14 cellular contexts compared by ENCODE assay signal in genomic region chr10:70323143-70323696, GRCh38. TPM values are rescaled to one million over a fixed set of nuclear protein-coding genes. Genes with fewer than 3 reads are reported as not detected.
A peak's percentile ranks its signal among the peaks of the same experiment; 100 is the strongest.
DNase-seq lines count a peak whose midpoint lies in the region; ATAC-seq, FAIRE-seq and TF ChIP-seq lines count a peak whose summit lies in the region.
"Had no signal": no experiment of that assay in that cellular context is flagged by ENCODE, and none has a peak within 500 bp of the region (broad histone marks: within the 10 kb centered on the region; RNA-seq: fewer than 3 reads in every experiment).

No MANE protein-coding gene starts in this region.

- intact Hi-C loops in activated CD4-positive, alpha-beta T cell treated with anti-CD3 and anti-CD28 coated beads, Interleukin-2, amount 10 ng/mL, durations not matched to agents 24 days and 14 days (cut with micrococcal nuclease), result no loop called here

- peak overlapping the region; percentile 82 for H3K27ac Mint-ChIP-seq in activated CD4-positive, alpha-beta T cell treated with anti-CD3 and anti-CD28 coated beads, Interleukin-2, amount 10 ng/mL, durations not matched to agents 24 days and 14 days
- H3K27ac Mint-ChIP-seq in endodermal cell, result no peak overlapping the region

- peaks cover 5% of the 10 kb centered on the region for H3K4me1 ChIP-seq in endodermal cell (ENCODE audit: control insufficient read depth, insufficient read depth, low read length)
- no peaks in the 10 kb centered on the region for H3K4me1 ChIP-seq in small intestine (ENCODE audit: control insufficient read depth in 2 of 2, insufficient read depth in 1 of 2, low read depth in 1 of 2, low read length in 1 of 2)
- H3K4me1 ChIP-seq: breast epithelium had no signal

- peak; percentile 65 for DNase-seq in activated CD4-positive, alpha-beta T cell treated with anti-CD3 and anti-CD28 coated beads, Interleukin-2, amount 10 ng/mL, durations not matched to agents 24 days and 14 days
- DNase-seq in activated CD4-positive, alpha-beta T cell treated with anti-CD3 and anti-CD28 coated beads for 4 hours, result no peak
- DNase-seq in NCI-H69 (lab: John Stamatoyannopoulos, UW) (peak; percentile 58), endodermal cell (peak; percentile 32), small intestine (peak; percentile 49), ecto neural progenitor cell (ENCODE audit: low spot score) (no peak), NCI-H1417 treated with DMSO at 0.1 percent for 48 hours (lab: John Stamatoyannopoulos, UW) (no peak)

- H3K27ac ChIP-seq in endodermal cell (ENCODE audit: low read depth, low read length) (no peak overlapping the region), small intestine (ENCODE audit: low read depth in 1 of 2, low read length in 1 of 2) (peak overlapping the region; percentile 18 to 63)
- H3K27ac ChIP-seq: thoracic aorta had no signal

- TF ChIP-seq CTCF in endodermal cell (conservative IDR thresholded peaks at IDR 0.05), result no peak

- H3K36me3 ChIP-seq in endodermal cell (ENCODE audit: control insufficient read depth, insufficient read depth, low read length) (no peaks in the 10 kb centered on the region), small intestine (ENCODE audit: control insufficient read depth in 2 of 2, insufficient read depth in 2 of 2, low read length in 2 of 2) (no peaks in the 10 kb centered on the region)
- H3K36me3 ChIP-seq: breast epithelium, thoracic aorta had no signal

- no peaks in the 10 kb centered on the region for H3K27me3 Mint-ChIP-seq in activated CD4-positive, alpha-beta T cell treated with anti-CD3 and anti-CD28 coated beads, Interleukin-2, amount 10 ng/mL, durations not matched to agents 24 days and 14 days
- no peaks in the 10 kb centered on the region for H3K27me3 Mint-ChIP-seq in endodermal cell (ENCODE audit: insufficient read depth)

- no peaks in the 10 kb centered on the region for H3K36me3 Mint-ChIP-seq in activated CD4-positive, alpha-beta T cell treated with anti-CD3 and anti-CD28 coated beads, Interleukin-2, amount 10 ng/mL, durations not matched to agents 24 days and 14 days (ENCODE audit: low read depth)
- H3K36me3 Mint-ChIP-seq in endodermal cell (ENCODE audit: low read depth), result peaks cover 1% of the 10 kb centered on the region

- H3K4me1 Mint-ChIP-seq in activated CD4-positive, alpha-beta T cell treated with anti-CD3 and anti-CD28 coated beads, Interleukin-2, amount 10 ng/mL, durations not matched to agents 24 days and 14 days, result peaks cover 9% of the 10 kb centered on the region
- peaks cover 2% of the 10 kb centered on the region for H3K4me1 Mint-ChIP-seq in endodermal cell

- H3K4me3 ChIP-seq in endodermal cell (ENCODE audit: low read length), result no peak overlapping the region
- no peak overlapping the region for H3K4me3 ChIP-seq in small intestine (ENCODE audit: low read depth in 1 of 2, low read length in 2 of 2)
- H3K4me3 ChIP-seq: breast epithelium, skin epidermis, thoracic aorta had no signal

- H3K27me3 ChIP-seq in endodermal cell (ENCODE audit: control insufficient read depth, insufficient read depth, low read length, poor library complexity, severe bottlenecking) (no peaks in the 10 kb centered on the region), small intestine (ENCODE audit: control insufficient read depth in 2 of 2, insufficient read depth in 2 of 2, low read length in 2 of 2) (no peaks in the 10 kb centered on the region)
- H3K27me3 ChIP-seq: breast epithelium had no signal

- H3K9ac ChIP-seq in endodermal cell (ENCODE audit: extremely low read depth, low read length, poor library complexity, severe bottlenecking), result no peak overlapping the region

- FAIRE-seq in small intestine (lab: Jason Lieb, UNC), result no peak
- FAIRE-seq: A204.1 had no signal

- no peaks in the 10 kb centered on the region for H3K9me3 ChIP-seq in endodermal cell (ENCODE audit: control insufficient read depth, low read length)
- no peaks in the 10 kb centered on the region for H3K9me3 ChIP-seq in small intestine (ENCODE audit: control insufficient read depth, low read depth)
- H3K9me3 ChIP-seq: breast epithelium, thoracic aorta had no signal

- WGBS in endodermal cell (ENCODE audit: insufficient coverage in 1 of 2, insufficient read length in 1 of 2), 2 experiments, result 91 to 100% methylated on average over 4 to 9 of the region's 9 CpGs
- WGBS in small intestine, 3 donors, result 70 to 88% (median 84%) methylated on average over 9 of the region's 9 CpGs

- ATAC-seq in HG03135 (IDR thresholded peaks at IDR 0.05; ENCODE audit: unreplicated experiment), result no peak

- H3K4me3 Mint-ChIP-seq in activated CD4-positive, alpha-beta T cell treated with anti-CD3 and anti-CD28 coated beads, Interleukin-2, amount 10 ng/mL, durations not matched to agents 24 days and 14 days, result peak overlapping the region; percentile 13
- no peak overlapping the region for H3K4me3 Mint-ChIP-seq in endodermal cell

- no peaks in the 10 kb centered on the region for H3K9me3 Mint-ChIP-seq in activated CD4-positive, alpha-beta T cell treated with anti-CD3 and anti-CD28 coated beads, Interleukin-2, amount 10 ng/mL, durations not matched to agents 24 days and 14 days
- no peaks in the 10 kb centered on the region for H3K9me3 Mint-ChIP-seq in endodermal cell

RNA-seq across cellular contexts. Expression of gene NPFFR1, which starts 39.4 kb away (rescaled TPM):
- total RNA-seq in activated CD4-positive, alpha-beta T cell treated with anti-CD3 and anti-CD28 coated beads, Interleukin-2, amount 10 ng/mL, durations not matched to agents 24 days and 14 days, result not detected in 2 replicates
- total RNA-seq in endodermal cell, result under 1 TPM in 1 of 2 donors, not detected in 1; 0.02 TPM
- 0.04 TPM for polyA plus RNA-seq in endodermal cell (2013, experiment 1 of 2)
- polyA plus RNA-seq in endodermal cell (2013, experiment 2 of 2), result 0.04 TPM
- under 1 TPM in 1 of 3 donors, not detected in 2; 0.06 TPM for polyA plus RNA-seq in small intestine
- total RNA-seq: NCI-H460, RPMI7951 had no signal

RNA-seq across cellular contexts. Expression of gene LRRC20, which starts 59.2 kb away (rescaled TPM):
- 17.2 and 18.7 TPM in 2 replicates for total RNA-seq in activated CD4-positive, alpha-beta T cell treated with anti-CD3 and anti-CD28 coated beads, Interleukin-2, amount 10 ng/mL, durations not matched to agents 24 days and 14 days
- total RNA-seq in endodermal cell, result 10 to 100 TPM; 12.9 to 23.0 TPM
- polyA plus RNA-seq in endodermal cell (2013, experiment 1 of 2), result 29.4 TPM
- polyA plus RNA-seq in endodermal cell (2013, experiment 2 of 2), result 29.1 TPM
- polyA plus RNA-seq in small intestine, result 10 to 100 TPM in 1 of 3 donors, 1 to 10 TPM in 1, under 1 TPM in 1; 0.89 to 10.9 (median 1.4) TPM

Comparison
In these comparisons a context has a peak if more than half of its experiments do, and no peak if none do; other contexts are left out.
1. DNase-seq: peak in activated CD4-positive, alpha-beta T cell treated with anti-CD3 and anti-CD28 coated beads, Interleukin-2, amount 10 ng/mL, durations not matched to agents 24 days and 14 days (single experiment), NCI-H69 (single experiment), endodermal cell (single experiment) and small intestine (single experiment); none in activated CD4-positive, alpha-beta T cell treated with anti-CD3 and anti-CD28 coated beads for 4 hours (0 of 2), ecto neural progenitor cell (single experiment) and NCI-H1417 treated with DMSO at 0.1 percent for 48 hours (single experiment).